Comparison of ENCODE assay signal across 1 cellular context in the genomic region with DNA sequence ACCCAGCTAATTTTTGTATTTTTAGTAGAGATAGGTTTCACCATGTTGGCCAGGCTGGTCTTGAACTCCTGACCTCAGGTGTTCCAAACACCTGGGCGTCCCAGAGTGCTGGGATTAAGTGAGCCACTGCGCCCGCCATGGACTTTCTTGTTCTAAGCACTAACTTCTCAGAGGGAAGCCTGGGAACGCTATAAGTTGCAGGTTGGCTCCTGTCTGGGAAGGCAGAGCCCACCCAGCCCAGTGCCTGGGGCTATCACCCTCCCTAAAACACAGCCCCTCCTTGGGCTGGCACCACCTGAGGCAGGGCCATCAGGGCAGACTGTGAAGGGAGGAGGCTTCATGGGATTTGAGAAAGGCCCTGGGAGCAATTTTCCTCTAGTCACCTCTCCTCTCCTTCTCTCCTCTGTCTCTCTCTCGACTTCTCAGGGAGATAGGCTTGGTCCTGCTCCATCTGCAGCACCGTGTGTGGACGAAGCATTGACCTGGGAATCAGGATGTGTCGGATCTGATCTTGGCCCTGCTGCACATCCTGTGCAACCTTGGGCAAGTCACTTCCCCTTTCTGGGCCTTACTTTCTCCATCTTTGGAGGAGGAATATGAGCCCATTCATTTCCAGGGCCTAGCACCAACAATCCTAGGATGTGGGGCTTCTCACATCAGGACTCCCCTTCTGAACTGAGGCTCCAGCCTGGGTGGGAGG.
A peak's percentile ranks its signal among the peaks of the same experiment; 100 is the strongest.
TF ChIP-seq lines count a peak whose summit lies in the region.

No MANE protein-coding gene starts in this region.

TF ChIP-seq in GM12878, 131 proteins besides CTCF, POLR2A, EP300 and RAD21:
- no peak for TF ChIP-seq ZNF622 (IDR thresholded peaks at IDR 0.05)
- peak; percentile 59; the same call in 1 of the 2 replicates for TF ChIP-seq SPI1 (IDR thresholded peaks at IDR 0.05; ENCODE audit: borderline replicate concordance, insufficient read depth, low read depth, low read length)
- no peak for TF ChIP-seq NR2C2 (IDR thresholded peaks at IDR 0.05; ENCODE audit: borderline replicate concordance, control insufficient read depth, insufficient read length, low read depth)
